ENCODE assay signal across 1 cellular context in the genomic region with DNA sequence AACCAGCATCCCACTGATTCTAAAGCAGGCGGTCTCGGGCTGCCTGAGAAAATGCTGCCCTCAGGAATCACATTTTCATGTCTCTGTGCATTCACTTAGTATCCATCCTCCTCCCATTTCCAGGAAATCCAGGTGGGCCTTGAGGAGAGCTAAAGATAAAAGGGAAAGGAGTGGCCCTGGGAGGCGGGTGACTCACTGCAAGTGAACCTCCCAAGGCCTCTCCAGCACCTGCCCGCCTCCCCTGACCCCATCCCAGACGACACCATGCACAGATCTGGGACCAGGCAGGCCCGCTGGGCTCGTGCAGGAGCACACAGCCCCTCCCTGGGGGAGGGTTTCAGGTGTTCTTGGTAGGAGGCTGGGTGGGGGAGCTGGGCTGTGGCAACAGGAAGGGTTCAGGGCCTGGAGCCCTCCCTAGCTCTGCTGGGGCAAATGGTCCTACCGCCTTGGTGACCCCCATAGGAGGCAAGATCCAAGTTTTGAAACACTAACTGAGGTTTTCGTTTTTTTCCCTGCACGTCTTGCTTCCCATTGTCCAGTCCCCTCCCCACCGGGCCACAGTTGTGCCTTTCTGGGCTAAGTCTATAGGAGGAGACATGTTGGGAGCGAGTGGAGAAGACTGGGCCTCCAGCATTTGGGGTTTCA.
TF ChIP-seq lines count a peak whose summit lies in the region.

No MANE protein-coding gene starts in this region.

TF ChIP-seq in HEK293, 187 proteins besides CTCF, POLR2A, EP300 and RAD21 (continued from another document):
- TF ChIP-seq ZNF341 (tag by site-specific recombination; IDR thresholded peaks at IDR 0.05; ENCODE audit: low read depth) (no peak), KLF16 (tag by site-specific recombination; IDR thresholded peaks at IDR 0.05) (no peak), ZBTB49 (tag by site-specific recombination; IDR thresholded peaks at IDR 0.05; ENCODE audit: low read depth) (no peak), PRDM6 (tag by site-specific recombination; IDR thresholded peaks at IDR 0.05) (no peak), GLIS2 (tag by site-specific recombination; IDR thresholded peaks at IDR 0.05) (0 out of 2 replicates have a peak, but pooled peaks have one; percentile 47)
